ENCODE assay signal across 1 cellular context in genomic region chr2:229610871-229611270, GRCh38.
TF ChIP-seq lines count a peak whose summit lies in the region.

No MANE protein-coding gene starts in this region.

TF ChIP-seq in IMR-90, 13 proteins besides CTCF, POLR2A, EP300 and RAD21 (continued from another document):
- TF ChIP-seq, protein P1, sequence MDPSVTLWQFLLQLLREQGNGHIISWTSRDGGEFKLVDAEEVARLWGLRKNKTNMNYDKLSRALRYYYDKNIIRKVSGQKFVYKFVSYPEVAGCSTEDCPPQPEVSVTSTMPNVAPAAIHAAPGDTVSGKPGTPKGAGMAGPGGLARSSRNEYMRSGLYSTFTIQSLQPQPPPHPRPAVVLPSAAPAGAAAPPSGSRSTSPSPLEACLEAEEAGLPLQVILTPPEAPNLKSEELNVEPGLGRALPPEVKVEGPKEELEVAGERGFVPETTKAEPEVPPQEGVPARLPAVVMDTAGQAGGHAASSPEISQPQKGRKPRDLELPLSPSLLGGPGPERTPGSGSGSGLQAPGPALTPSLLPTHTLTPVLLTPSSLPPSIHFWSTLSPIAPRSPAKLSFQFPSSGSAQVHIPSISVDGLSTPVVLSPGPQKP (IDR thresholded peaks at IDR 0.05; ENCODE audit: borderline replicate concordance, low read depth, low read length) = no peak
- TF ChIP-seq RCOR1 (IDR thresholded peaks at IDR 0.05; ENCODE audit: insufficient replicate concordance, low read length) (no peak), BHLHE40 (IDR thresholded peaks at IDR 0.05; ENCODE audit: low read depth, low read length) (no peak)
